Comparison of ENCODE assay signal across 1 cellular context in genomic region chr15:81265256-81265943, GRCh38.
TF ChIP-seq lines count a peak whose summit lies in the region.

No MANE protein-coding gene starts in this region.

TF ChIP-seq in IMR-90, 13 proteins besides CTCF, POLR2A, EP300 and RAD21 (continued from another document):
- 0 out of 2 replicates have a peak, but pooled peaks have one; percentile 9 for TF ChIP-seq CEBPB (IDR thresholded peaks at IDR 0.05; ENCODE audit: low read depth, low read length)
